In the genomic region with DNA sequence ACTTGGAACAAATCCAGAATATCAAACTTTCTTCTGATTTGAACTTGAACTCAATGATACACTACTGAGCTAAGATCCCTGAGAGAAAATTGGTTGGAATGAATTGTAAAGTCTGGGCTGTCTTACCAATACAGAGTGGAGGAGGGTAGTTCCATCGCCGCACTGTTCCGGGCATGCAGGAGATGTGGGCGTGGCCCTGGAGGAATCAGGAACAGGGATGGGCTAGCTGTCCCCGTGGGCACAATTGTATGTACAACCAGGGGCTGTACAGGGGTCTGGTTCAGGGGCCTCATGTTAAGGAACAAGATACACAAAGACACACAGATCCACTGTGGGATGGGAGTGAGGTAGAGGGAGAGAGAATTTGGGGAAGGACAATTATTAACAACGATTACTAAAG, we compare ENCODE assay signal across 22 cellular contexts.
DNase-seq lines count a peak whose midpoint lies in the region; ATAC-seq and TF ChIP-seq lines count a peak whose summit lies in the region.
"Had no signal": no experiment of that assay in that cellular context is flagged by ENCODE, and none has a peak within 500 bp of the region (broad histone marks: within the 10 kb centered on the region; RNA-seq: fewer than 3 reads in every experiment).

No MANE protein-coding gene starts in this region.

- no peaks in the 10 kb centered on the region for H3K9me3 ChIP-seq in heart left ventricle
- H3K9me3 ChIP-seq: BLaER1, Caco-2 had no signal

- no peaks in the 10 kb centered on the region for H3K36me3 Mint-ChIP-seq in natural killer cell treated with Interleukin-12 subunit alpha and Interleukin-12 subunit beta and Interleukin-15 and Interleukin-18, amount 100 ng/mL, for 72 hours
- H3K36me3 Mint-ChIP-seq: CD4-positive, CD25-positive, alpha-beta regulatory T cell; CD8-positive, alpha-beta T cell had no signal

- in situ Hi-C loops in SK-MEL-5 (cut with HindIII; ENCODE audit: low pct_unique_long_range_greater_than_20kb, low sequenced_read_pairs): no loop called here

- TF ChIP-seq POLR2A in heart left ventricle (IDR thresholded peaks at IDR 0.05): no peak

- no peak overlapping the region for H3K27ac Mint-ChIP-seq in natural killer cell treated with Interleukin-12 subunit alpha and Interleukin-12 subunit beta and Interleukin-15 and Interleukin-18, amount 100 ng/mL, for 72 hours
- H3K27ac Mint-ChIP-seq: B cell; CD8-positive, alpha-beta T cell; GM23338; H9 had no signal

- no peak overlapping the region for H3K27ac ChIP-seq in heart left ventricle
- H3K27ac ChIP-seq: 22Rv1, BLaER1, C4-2B had no signal

- no peaks in the 10 kb centered on the region for H3K36me3 ChIP-seq in heart left ventricle
- H3K36me3 ChIP-seq: BLaER1 had no signal

- peaks cover 0 to 6% (median 0%) of the 10 kb centered on the region in 12 donors for H3K4me1 ChIP-seq in heart left ventricle
- H3K4me1 ChIP-seq: Caco-2 had no signal

- DNase-seq in NCI-H748 (lab: John Stamatoyannopoulos, UW; ENCODE audit: unreplicated experiment) (peak; percentile 1), NCI-H748 treated with DMSO at 0.1 percent for 48 hours (lab: John Stamatoyannopoulos, UW) (no peak), SK-MEL-5 (ENCODE audit: low read depth, low spot score) (peak; percentile 10), islet precursor cell (peak; percentile 43), sciatic nerve (ENCODE audit: low spot score) (no peak), heart left ventricle (no peak)
- DNase-seq in natural killer cell treated with Interleukin-12 subunit alpha and Interleukin-12 subunit beta and Interleukin-15 and Interleukin-18, amount 100 ng/mL, for 72 hours (ENCODE audit: low spot score): no peak
- DNase-seq: Caco-2; CD4-positive, CD25-positive, alpha-beta regulatory T cell; CD8-positive, alpha-beta T cell; DMS153; DND-41; GDM1; H9 had no signal

- no peaks in the 10 kb centered on the region for H3K4me1 Mint-ChIP-seq in natural killer cell treated with Interleukin-12 subunit alpha and Interleukin-12 subunit beta and Interleukin-15 and Interleukin-18, amount 100 ng/mL, for 72 hours (ENCODE audit: low read depth in 2 of 2)
- H3K4me1 Mint-ChIP-seq: B cell, GM23338, H9 had no signal

- no peak overlapping the region for H3K4me3 Mint-ChIP-seq in natural killer cell treated with Interleukin-12 subunit alpha and Interleukin-12 subunit beta and Interleukin-15 and Interleukin-18, amount 100 ng/mL, for 72 hours
- H3K4me3 Mint-ChIP-seq: B cell; CD4-positive, CD25-positive, alpha-beta regulatory T cell; CD8-positive, alpha-beta T cell; GM23338; H9 had no signal

- WGBS in heart left ventricle, 4 donors: 50 to 61% (median 55%) methylated on average over 6 of the region's 6 CpGs

- no peaks in the 10 kb centered on the region for H3K9me3 Mint-ChIP-seq in natural killer cell treated with Interleukin-12 subunit alpha and Interleukin-12 subunit beta and Interleukin-15 and Interleukin-18, amount 100 ng/mL, for 72 hours
- H3K9me3 Mint-ChIP-seq: CD8-positive, alpha-beta T cell; GM23338; H9 had no signal

- ATAC-seq in sciatic nerve (peak; percentile 60), heart left ventricle (no peak), HG03097 (IDR thresholded peaks at IDR 0.05; ENCODE audit: low FRiP score, unreplicated experiment) (no peak)
- ATAC-seq in natural killer cell treated with Interleukin-12 subunit alpha and Interleukin-12 subunit beta and Interleukin-15 and Interleukin-18, amount 100 ng/mL, for 72 hours: no peak
- ATAC-seq: CD8-positive, alpha-beta T cell; GM12878; GM23338; HCT116 had no signal

- intact Hi-C loops in sciatic nerve (cut with DNase I): no loop called here
- intact Hi-C loops in heart left ventricle (cut with DNase I): loop anchor here in 7 of 10 donors (10.0 kb wide), 4 partner anchors 242 to 482 kb away; no protein-coding TSS in a partner anchor

- H3K27me3 Mint-ChIP-seq in natural killer cell treated with Interleukin-12 subunit alpha and Interleukin-12 subunit beta and Interleukin-15 and Interleukin-18, amount 100 ng/mL, for 72 hours: peaks cover 21 to 52% of the 10 kb centered on the region in 2 donors

- no peak overlapping the region for H3K4me3 ChIP-seq in heart left ventricle
- H3K4me3 ChIP-seq: BLaER1, GM12878, GM23338 had no signal

- no peak for TF ChIP-seq CTCF in heart left ventricle (IDR thresholded peaks at IDR 0.05)

- peaks cover 0 to 13% (median 0%) of the 10 kb centered on the region in 9 donors for H3K27me3 ChIP-seq in heart left ventricle
- H3K27me3 ChIP-seq: BLaER1 had no signal

Comparison
In these comparisons a context has a peak if more than half of its experiments do, and no peak if none do; other contexts are left out.
1. DNase-seq: peak in NCI-H748 (single experiment), SK-MEL-5 (single experiment) and islet precursor cell (single experiment); none in NCI-H748 treated with DMSO at 0.1 percent for 48 hours (single experiment), sciatic nerve (single experiment), heart left ventricle (0 of 5) and natural killer cell treated with Interleukin-12 subunit alpha and Interleukin-12 subunit beta and Interleukin-15 and Interleukin-18, amount 100 ng/mL, for 72 hours (single experiment).